ENCODE assay signal across 8 cellular contexts in genomic region chrX:47523713-47524166, GRCh38. TPM values are rescaled to one million over a fixed set of nuclear protein-coding genes. Genes with fewer than 3 reads are reported as not detected.
DNase-seq lines count a peak whose midpoint lies in the region; ATAC-seq and TF ChIP-seq lines count a peak whose summit lies in the region.

No MANE protein-coding gene starts in this region.

- peak overlapping the region; percentile 61 for H3K4me3 ChIP-seq in fibroblast of the aortic adventitia (ENCODE audit: low read depth, low read length)

- ATAC-seq in GM19395 (IDR thresholded peaks at IDR 0.05; ENCODE audit: unreplicated experiment) = peak; percentile 30
- no peak for ATAC-seq in GM21367 (IDR thresholded peaks at IDR 0.05; ENCODE audit: unreplicated experiment)

- CTCF ChIA-PET in RWPE1 (lab: Yijun Ruan, JAX) = interaction anchor here (0.6 to 2.9 kb wide), 14 partner anchors 15 to 942 kb away, joined by 3 to 20 read pairs (median 3); partner anchors contain the start of gene USP11

- TF ChIP-seq CTCF in RWPE1 (conservative IDR thresholded peaks at IDR 0.05; ENCODE audit: low read depth) = peak; percentile 15; the same call in 1 of the 2 replicates
- TF ChIP-seq CTCF in fibroblast of the aortic adventitia (IDR thresholded peaks at IDR 0.05; ENCODE audit: insufficient read depth, low read length) = no peak

- H3K27ac ChIP-seq in RWPE1 = peak overlapping the region; percentile 64

- POLR2A ChIA-PET in RWPE1 (lab: Yijun Ruan, JAX; ENCODE audit: low non-redundant PET) = no interaction called here

- DNase-seq in RWPE1 (ENCODE audit: low spot score) (no peak), fibroblast of the aortic adventitia (ENCODE audit: low read depth) (no peak), retina (peak; percentile 45), NCI-H345 treated with DMSO at 0.1 percent for 48 hours (lab: John Stamatoyannopoulos, UW; ENCODE audit: unreplicated experiment) (no peak), inferior parietal cortex (ENCODE audit: extremely low spot score) (no peak)
- no peak for DNase-seq in activated CD4-positive, alpha-beta T cell treated with anti-CD3 and anti-CD28 coated beads for 48 hours

RNA-seq across cellular contexts. Expression of gene ARAF, which starts 37.3 kb away (rescaled TPM):
- total RNA-seq in fibroblast of the aortic adventitia (ENCODE audit: low replicate concordance) = 9.2 and 20.9 TPM in 2 replicates

RNA-seq across cellular contexts. Expression of gene ZNF41, which starts 40.7 kb away (rescaled TPM):
- total RNA-seq in fibroblast of the aortic adventitia (ENCODE audit: low replicate concordance) = 10.1 and 10.5 TPM in 2 replicates

RNA-seq across cellular contexts. Expression of gene TIMP1, which starts 58.5 kb away (rescaled TPM):
- total RNA-seq in fibroblast of the aortic adventitia (ENCODE audit: low replicate concordance) = 834 and 863 TPM in 2 replicates
